ENCODE assay signal across 1 cellular context in genomic region chr6:35596448-35597442, GRCh38.
A peak's percentile ranks its signal among the peaks of the same experiment; 100 is the strongest.
TF ChIP-seq lines count a peak whose summit lies in the region.

No MANE protein-coding gene starts in this region.

TF ChIP-seq in HEK293, 187 proteins besides CTCF, POLR2A, EP300 and RAD21 (continued from another document):
- TF ChIP-seq ZNF692 (tag by site-specific recombination; IDR thresholded peaks at IDR 0.05) (0 out of 2 replicates have a peak, but pooled peaks have one; percentile 36), ZNF24 (tag by site-specific recombination; IDR thresholded peaks at IDR 0.05) (0 out of 2 replicates have a peak, but pooled peaks have one; percentile 43), ZXDB (tag by site-specific recombination; IDR thresholded peaks at IDR 0.05) (peak; percentile 49), GLI2 (tag by site-specific recombination; IDR thresholded peaks at IDR 0.05; ENCODE audit: borderline replicate concordance, low read depth) (no peak), ZNF362 (tag by site-specific recombination; IDR thresholded peaks at IDR 0.05) (peak; percentile 95), ZNF76 (tag by site-specific recombination; IDR thresholded peaks at IDR 0.05; ENCODE audit: borderline replicate concordance, low read depth) (peak; percentile 25; the same call in 1 of the 2 replicates), FEZF1 (tag by site-specific recombination; IDR thresholded peaks at IDR 0.05) (peak; percentile 92), PRDM10 (tag by site-specific recombination; IDR thresholded peaks at IDR 0.05) (0 out of 2 replicates have a peak, but pooled peaks have one; percentile 20), BCL6B (tag by site-specific recombination; IDR thresholded peaks at IDR 0.05) (0 out of 2 replicates have a peak, but pooled peaks have one; percentile 31), BCL11A (tag by site-specific recombination; IDR thresholded peaks at IDR 0.05; ENCODE audit: low read depth) (peak; percentile 82), HOXD13 (CRISPR knock-in tag; IDR thresholded peaks at IDR 0.05; ENCODE audit: borderline replicate concordance) (no peak), WT1 (tag by site-specific recombination; IDR thresholded peaks at IDR 0.05) (peak; percentile 85), ZNF394 (tag by site-specific recombination; IDR thresholded peaks at IDR 0.05; ENCODE audit: borderline replicate concordance) (peak; percentile 42; the same call in 1 of the 2 replicates), ZFP37 (tag by site-specific recombination; IDR thresholded peaks at IDR 0.05) (peak; percentile 78), ZFP41 (tag by site-specific recombination; IDR thresholded peaks at IDR 0.05; ENCODE audit: borderline replicate concordance) (no peak), ZNF433 (tag by site-specific recombination; IDR thresholded peaks at IDR 0.05; ENCODE audit: low read depth) (no peak), ZEB2 (tag by site-specific recombination; IDR thresholded peaks at IDR 0.05) (peak; percentile 83), KLF8 (tag by site-specific recombination; IDR thresholded peaks at IDR 0.05) (peak; percentile 52), ZNF600 (tag by site-specific recombination; IDR thresholded peaks at IDR 0.05) (peak; percentile 98), ZIC2 (tag by site-specific recombination; IDR thresholded peaks at IDR 0.05) (no peak), KLF10 (tag by site-specific recombination; IDR thresholded peaks at IDR 0.05) (peak; percentile 42; the same call in 1 of the 2 replicates), ZNF768 (tag by site-specific recombination; IDR thresholded peaks at IDR 0.05) (no peak), ZNF175 (tag by site-specific recombination; IDR thresholded peaks at IDR 0.05) (no peak), ZNF558 (tag by site-specific recombination; IDR thresholded peaks at IDR 0.05) (0 out of 2 replicates have a peak, but pooled peaks have one; percentile 41), ZNF112 (tag by site-specific recombination; IDR thresholded peaks at IDR 0.05) (no peak)
- TF ChIP-seq, protein P1, sequence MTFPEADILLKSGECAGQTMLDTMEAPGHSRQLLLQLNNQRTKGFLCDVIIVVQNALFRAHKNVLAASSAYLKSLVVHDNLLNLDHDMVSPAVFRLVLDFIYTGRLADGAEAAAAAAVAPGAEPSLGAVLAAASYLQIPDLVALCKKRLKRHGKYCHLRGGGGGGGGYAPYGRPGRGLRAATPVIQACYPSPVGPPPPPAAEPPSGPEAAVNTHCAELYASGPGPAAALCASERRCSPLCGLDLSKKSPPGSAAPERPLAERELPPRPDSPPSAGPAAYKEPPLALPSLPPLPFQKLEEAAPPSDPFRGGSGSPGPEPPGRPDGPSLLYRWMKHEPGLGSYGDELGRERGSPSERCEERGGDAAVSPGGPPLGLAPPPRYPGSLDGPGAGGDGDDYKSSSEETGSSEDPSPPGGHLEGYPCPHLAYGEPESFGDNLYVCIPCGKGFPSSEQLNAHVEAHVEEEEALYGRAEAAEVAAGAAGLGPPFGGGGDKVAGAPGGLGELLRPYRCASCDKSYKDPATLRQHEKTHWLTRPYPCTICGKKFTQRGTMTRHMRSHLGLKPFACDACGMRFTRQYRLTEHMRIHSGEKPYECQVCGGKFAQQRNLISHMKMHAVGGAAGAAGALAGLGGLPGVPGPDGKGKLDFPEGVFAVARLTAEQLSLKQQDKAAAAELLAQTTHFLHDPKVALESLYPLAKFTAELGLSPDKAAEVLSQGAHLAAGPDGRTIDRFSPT (tag by site-specific recombination; IDR thresholded peaks at IDR 0.05), result peak; percentile 70; the same call in 1 of the 2 replicates
- TF ChIP-seq, protein P2, sequence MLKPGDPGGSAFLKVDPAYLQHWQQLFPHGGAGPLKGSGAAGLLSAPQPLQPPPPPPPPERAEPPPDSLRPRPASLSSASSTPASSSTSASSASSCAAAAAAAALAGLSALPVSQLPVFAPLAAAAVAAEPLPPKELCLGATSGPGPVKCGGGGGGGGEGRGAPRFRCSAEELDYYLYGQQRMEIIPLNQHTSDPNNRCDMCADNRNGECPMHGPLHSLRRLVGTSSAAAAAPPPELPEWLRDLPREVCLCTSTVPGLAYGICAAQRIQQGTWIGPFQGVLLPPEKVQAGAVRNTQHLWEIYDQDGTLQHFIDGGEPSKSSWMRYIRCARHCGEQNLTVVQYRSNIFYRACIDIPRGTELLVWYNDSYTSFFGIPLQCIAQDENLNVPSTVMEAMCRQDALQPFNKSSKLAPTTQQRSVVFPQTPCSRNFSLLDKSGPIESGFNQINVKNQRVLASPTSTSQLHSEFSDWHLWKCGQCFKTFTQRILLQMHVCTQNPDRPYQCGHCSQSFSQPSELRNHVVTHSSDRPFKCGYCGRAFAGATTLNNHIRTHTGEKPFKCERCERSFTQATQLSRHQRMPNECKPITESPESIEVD (tag by site-specific recombination; IDR thresholded peaks at IDR 0.05), result peak; percentile 76
- TF ChIP-seq, protein P3, sequence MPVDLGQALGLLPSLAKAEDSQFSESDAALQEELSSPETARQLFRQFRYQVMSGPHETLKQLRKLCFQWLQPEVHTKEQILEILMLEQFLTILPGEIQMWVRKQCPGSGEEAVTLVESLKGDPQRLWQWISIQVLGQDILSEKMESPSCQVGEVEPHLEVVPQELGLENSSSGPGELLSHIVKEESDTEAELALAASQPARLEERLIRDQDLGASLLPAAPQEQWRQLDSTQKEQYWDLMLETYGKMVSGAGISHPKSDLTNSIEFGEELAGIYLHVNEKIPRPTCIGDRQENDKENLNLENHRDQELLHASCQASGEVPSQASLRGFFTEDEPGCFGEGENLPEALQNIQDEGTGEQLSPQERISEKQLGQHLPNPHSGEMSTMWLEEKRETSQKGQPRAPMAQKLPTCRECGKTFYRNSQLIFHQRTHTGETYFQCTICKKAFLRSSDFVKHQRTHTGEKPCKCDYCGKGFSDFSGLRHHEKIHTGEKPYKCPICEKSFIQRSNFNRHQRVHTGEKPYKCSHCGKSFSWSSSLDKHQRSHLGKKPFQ (tag by site-specific recombination; IDR thresholded peaks at IDR 0.05), result no peak
- TF ChIP-seq, protein P4, sequence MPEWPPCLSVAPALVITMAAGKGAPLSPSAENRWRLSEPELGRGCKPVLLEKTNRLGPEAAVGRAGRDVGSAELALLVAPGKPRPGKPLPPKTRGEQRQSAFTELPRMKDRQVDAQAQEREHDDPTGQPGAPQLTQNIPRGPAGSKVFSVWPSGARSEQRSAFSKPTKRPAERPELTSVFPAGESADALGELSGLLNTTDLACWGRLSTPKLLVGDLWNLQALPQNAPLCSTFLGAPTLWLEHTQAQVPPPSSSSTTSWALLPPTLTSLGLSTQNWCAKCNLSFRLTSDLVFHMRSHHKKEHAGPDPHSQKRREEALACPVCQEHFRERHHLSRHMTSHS (tag by site-specific recombination; IDR thresholded peaks at IDR 0.05), result no peak
- TF ChIP-seq, protein P5, sequence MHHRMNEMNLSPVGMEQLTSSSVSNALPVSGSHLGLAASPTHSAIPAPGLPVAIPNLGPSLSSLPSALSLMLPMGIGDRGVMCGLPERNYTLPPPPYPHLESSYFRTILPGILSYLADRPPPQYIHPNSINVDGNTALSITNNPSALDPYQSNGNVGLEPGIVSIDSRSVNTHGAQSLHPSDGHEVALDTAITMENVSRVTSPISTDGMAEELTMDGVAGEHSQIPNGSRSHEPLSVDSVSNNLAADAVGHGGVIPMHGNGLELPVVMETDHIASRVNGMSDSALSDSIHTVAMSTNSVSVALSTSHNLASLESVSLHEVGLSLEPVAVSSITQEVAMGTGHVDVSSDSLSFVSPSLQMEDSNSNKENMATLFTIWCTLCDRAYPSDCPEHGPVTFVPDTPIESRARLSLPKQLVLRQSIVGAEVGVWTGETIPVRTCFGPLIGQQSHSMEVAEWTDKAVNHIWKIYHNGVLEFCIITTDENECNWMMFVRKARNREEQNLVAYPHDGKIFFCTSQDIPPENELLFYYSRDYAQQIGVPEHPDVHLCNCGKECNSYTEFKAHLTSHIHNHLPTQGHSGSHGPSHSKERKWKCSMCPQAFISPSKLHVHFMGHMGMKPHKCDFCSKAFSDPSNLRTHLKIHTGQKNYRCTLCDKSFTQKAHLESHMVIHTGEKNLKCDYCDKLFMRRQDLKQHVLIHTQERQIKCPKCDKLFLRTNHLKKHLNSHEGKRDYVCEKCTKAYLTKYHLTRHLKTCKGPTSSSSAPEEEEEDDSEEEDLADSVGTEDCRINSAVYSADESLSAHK (tag by site-specific recombination; IDR thresholded peaks at IDR 0.05), result 0 out of 2 replicates have a peak, but pooled peaks have one; percentile 9
- TF ChIP-seq, protein P6, sequence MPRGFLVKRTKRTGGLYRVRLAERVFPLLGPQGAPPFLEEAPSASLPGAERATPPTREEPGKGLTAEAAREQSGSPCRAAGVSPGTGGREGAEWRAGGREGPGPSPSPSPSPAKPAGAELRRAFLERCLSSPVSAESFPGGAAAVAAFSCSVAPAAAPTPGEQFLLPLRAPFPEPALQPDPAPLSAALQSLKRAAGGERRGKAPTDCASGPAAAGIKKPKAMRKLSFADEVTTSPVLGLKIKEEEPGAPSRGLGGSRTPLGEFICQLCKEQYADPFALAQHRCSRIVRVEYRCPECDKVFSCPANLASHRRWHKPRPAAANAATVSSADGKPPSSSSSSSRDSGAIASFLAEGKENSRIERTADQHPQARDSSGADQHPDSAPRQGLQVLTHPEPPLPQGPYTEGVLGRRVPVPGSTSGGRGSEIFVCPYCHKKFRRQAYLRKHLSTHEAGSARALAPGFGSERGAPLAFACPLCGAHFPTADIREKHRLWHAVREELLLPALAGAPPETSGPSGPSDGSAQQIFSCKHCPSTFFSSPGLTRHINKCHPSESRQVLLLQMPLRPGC (tag by site-specific recombination; IDR thresholded peaks at IDR 0.05), result peak; percentile 71; the same call in 1 of the 2 replicates
- TF ChIP-seq, protein P7, sequence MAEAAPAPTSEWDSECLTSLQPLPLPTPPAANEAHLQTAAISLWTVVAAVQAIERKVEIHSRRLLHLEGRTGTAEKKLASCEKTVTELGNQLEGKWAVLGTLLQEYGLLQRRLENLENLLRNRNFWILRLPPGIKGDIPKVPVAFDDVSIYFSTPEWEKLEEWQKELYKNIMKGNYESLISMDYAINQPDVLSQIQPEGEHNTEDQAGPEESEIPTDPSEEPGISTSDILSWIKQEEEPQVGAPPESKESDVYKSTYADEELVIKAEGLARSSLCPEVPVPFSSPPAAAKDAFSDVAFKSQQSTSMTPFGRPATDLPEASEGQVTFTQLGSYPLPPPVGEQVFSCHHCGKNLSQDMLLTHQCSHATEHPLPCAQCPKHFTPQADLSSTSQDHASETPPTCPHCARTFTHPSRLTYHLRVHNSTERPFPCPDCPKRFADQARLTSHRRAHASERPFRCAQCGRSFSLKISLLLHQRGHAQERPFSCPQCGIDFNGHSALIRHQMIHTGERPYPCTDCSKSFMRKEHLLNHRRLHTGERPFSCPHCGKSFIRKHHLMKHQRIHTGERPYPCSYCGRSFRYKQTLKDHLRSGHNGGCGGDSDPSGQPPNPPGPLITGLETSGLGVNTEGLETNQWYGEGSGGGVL (tag by site-specific recombination; IDR thresholded peaks at IDR 0.05), result peak; percentile 68; the same call in 1 of the 2 replicates
